In genomic region chr16:88522276-88522949, GRCh38 we compare ENCODE assay signal across 18 cellular contexts.
"Had no signal": no experiment of that assay in that cellular context is flagged by ENCODE, and none has a peak within 500 bp of the region (broad histone marks: within the 10 kb centered on the region; RNA-seq: fewer than 3 reads in every experiment).

No MANE protein-coding gene starts in this region.

- H3K9me3 ChIP-seq: body of pancreas, pancreas, thyroid gland, uterus had no signal

- H3K27ac Mint-ChIP-seq: activated B cell treated with CpG ODN at 0.5 μM for 24 hours; activated CD8-positive, alpha-beta T cell treated with anti-CD3 and anti-CD28 coated beads, Interleukin-2, amount 10 ng/mL, durations not matched to agents 7 days and 5 days; activated naive CD8-positive, alpha-beta T cell treated with anti-CD3 and anti-CD28 coated beads for 36 hours had no signal

- H3K27me3 ChIP-seq: body of pancreas, pancreas, thyroid gland, uterus had no signal

- H3K27ac ChIP-seq: body of pancreas, epithelial cell of prostate, pancreas, thyroid gland, uterus had no signal

- ATAC-seq: activated CD8-positive, alpha-beta T cell treated with anti-CD3 and anti-CD28 coated beads, Interleukin-2, amount 10 ng/mL, durations not matched to agents 7 days and 5 days; body of pancreas; pancreas had no signal

- H3K4me3 ChIP-seq: body of pancreas, pancreas, thyroid gland, uterus had no signal

- H3K36me3 ChIP-seq: thyroid gland, uterus had no signal

- H3K4me3 Mint-ChIP-seq: activated B cell treated with CpG ODN at 0.5 μM for 24 hours; activated CD8-positive, alpha-beta T cell treated with anti-CD3 and anti-CD28 coated beads, Interleukin-2, amount 10 ng/mL, durations not matched to agents 7 days and 5 days; activated naive CD8-positive, alpha-beta T cell treated with anti-CD3 and anti-CD28 coated beads for 36 hours had no signal

- DNase-seq: activated B cell treated with CpG ODN at 0.5 μM for 24 hours; activated CD4-positive, alpha-beta T cell treated with anti-CD3 and anti-CD28 coated beads for 48 hours; activated CD8-positive, alpha-beta memory T cell treated with anti-CD3 and anti-CD28 coated beads, Interleukin-2, amount 50 U/mL, for 4 hours; activated CD8-positive, alpha-beta T cell treated with anti-CD3 and anti-CD28 coated beads, Interleukin-2, amount 10 ng/mL, durations not matched to agents 7 days and 5 days; activated effector memory CD4-positive, alpha-beta T cell treated with anti-CD3 and anti-CD28 coated beads, Interleukin-2, amount 50 U/mL, for 16 hours; activated naive CD8-positive, alpha-beta T cell treated with anti-CD3 and anti-CD28 coated beads for 36 hours; activated T-cell treated with anti-CD3 and anti-CD28 coated beads, Interleukin-2, amount 50 U/mL, for 48 hours; body of pancreas; effector CD8-positive, alpha-beta T cell; kidney glomerular epithelial cell; mesendoderm; stimulated activated CD4-positive, alpha-beta T cell treated with anti-CD3 and anti-CD28 coated beads, Interleukin-12 subunit alpha, Interleukin-12 subunit beta, amount 100 ng/mL, for 4 hours; stimulated activated CD4-positive, alpha-beta T cell treated with anti-CD3 and anti-CD28 coated beads, Interleukin-2, amount 100 ng/mL, for 24 hours; T-helper 2 cell; thyroid gland; uterus had no signal

- H3K9me3 Mint-ChIP-seq: activated B cell treated with CpG ODN at 0.5 μM for 24 hours had no signal

- H3K27me3 Mint-ChIP-seq: activated B cell treated with CpG ODN at 0.5 μM for 24 hours; activated naive CD8-positive, alpha-beta T cell treated with anti-CD3 and anti-CD28 coated beads for 36 hours had no signal

- H3K4me1 Mint-ChIP-seq: activated naive CD8-positive, alpha-beta T cell treated with anti-CD3 and anti-CD28 coated beads for 36 hours had no signal
